In the genomic region with DNA sequence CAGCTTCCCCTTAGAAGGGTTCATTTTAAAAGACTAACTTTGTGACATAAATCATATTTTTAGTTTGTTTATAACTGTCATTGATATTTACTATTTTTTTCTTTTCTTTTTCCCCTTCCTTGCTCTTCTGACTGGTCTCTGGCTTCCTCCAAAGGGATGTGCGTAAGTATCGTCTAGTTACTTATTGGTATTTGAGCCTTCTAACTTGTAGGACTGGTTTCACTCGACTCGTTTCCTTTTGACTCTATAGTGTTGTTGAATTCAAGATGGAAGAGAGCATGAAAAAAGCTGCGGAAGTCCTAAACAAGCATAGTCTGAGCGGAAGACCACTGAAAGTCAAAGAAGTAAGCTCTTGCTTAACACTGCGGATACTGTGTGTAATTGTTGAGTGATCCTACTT, we compare ENCODE assay signal across 1 cellular context.
TF ChIP-seq lines count a peak whose summit lies in the region.

No MANE protein-coding gene starts in this region.

TF ChIP-seq in GM23338, 12 proteins besides CTCF, POLR2A, EP300 and RAD21 (continued from another document):
- TF ChIP-seq ZNF462 (CRISPR knock-in tag; IDR thresholded peaks at IDR 0.05) (no peak), EZH2 (IDR thresholded peaks at IDR 0.05; ENCODE audit: low read depth, unreplicated experiment) (no peak), JUNB (IDR thresholded peaks at IDR 0.05; ENCODE audit: unreplicated experiment) (no peak), NANOG (IDR thresholded peaks at IDR 0.05; ENCODE audit: borderline replicate concordance) (no peak), ZNF331 (CRISPR knock-in tag; IDR thresholded peaks at IDR 0.05; ENCODE audit: low read depth) (no peak), EZH2phosphoT487 (IDR thresholded peaks at IDR 0.05; ENCODE audit: unreplicated experiment) (no peak), ZNF114 (CRISPR knock-in tag; IDR thresholded peaks at IDR 0.05) (no peak), POLR2AphosphoS5 (IDR thresholded peaks at IDR 0.05; ENCODE audit: low read depth) (no peak), CREB1 (CRISPR knock-in tag; IDR thresholded peaks at IDR 0.05; ENCODE audit: low read depth) (no peak)
- TF ChIP-seq, protein P1, sequence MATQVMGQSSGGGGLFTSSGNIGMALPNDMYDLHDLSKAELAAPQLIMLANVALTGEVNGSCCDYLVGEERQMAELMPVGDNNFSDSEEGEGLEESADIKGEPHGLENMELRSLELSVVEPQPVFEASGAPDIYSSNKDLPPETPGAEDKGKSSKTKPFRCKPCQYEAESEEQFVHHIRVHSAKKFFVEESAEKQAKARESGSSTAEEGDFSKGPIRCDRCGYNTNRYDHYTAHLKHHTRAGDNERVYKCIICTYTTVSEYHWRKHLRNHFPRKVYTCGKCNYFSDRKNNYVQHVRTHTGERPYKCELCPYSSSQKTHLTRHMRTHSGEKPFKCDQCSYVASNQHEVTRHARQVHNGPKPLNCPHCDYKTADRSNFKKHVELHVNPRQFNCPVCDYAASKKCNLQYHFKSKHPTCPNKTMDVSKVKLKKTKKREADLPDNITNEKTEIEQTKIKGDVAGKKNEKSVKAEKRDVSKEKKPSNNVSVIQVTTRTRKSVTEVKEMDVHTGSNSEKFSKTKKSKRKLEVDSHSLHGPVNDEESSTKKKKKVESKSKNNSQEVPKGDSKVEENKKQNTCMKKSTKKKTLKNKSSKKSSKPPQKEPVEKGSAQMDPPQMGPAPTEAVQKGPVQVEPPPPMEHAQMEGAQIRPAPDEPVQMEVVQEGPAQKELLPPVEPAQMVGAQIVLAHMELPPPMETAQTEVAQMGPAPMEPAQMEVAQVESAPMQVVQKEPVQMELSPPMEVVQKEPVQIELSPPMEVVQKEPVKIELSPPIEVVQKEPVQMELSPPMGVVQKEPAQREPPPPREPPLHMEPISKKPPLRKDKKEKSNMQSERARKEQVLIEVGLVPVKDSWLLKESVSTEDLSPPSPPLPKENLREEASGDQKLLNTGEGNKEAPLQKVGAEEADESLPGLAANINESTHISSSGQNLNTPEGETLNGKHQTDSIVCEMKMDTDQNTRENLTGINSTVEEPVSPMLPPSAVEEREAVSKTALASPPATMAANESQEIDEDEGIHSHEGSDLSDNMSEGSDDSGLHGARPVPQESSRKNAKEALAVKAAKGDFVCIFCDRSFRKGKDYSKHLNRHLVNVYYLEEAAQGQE (IDR thresholded peaks at IDR 0.05; ENCODE audit: unreplicated experiment) = no peak
- TF ChIP-seq, protein P2, sequence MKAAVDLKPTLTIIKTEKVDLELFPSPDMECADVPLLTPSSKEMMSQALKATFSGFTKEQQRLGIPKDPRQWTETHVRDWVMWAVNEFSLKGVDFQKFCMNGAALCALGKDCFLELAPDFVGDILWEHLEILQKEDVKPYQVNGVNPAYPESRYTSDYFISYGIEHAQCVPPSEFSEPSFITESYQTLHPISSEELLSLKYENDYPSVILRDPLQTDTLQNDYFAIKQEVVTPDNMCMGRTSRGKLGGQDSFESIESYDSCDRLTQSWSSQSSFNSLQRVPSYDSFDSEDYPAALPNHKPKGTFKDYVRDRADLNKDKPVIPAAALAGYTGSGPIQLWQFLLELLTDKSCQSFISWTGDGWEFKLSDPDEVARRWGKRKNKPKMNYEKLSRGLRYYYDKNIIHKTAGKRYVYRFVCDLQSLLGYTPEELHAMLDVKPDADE (IDR thresholded peaks at IDR 0.05) = no peak
